ENCODE assay signal across 8 cellular contexts in genomic region chr9:137589441-137590122, GRCh38. TPM values are rescaled to one million over a fixed set of nuclear protein-coding genes. Genes with fewer than 3 reads are reported as not detected.
DNase-seq lines count a peak whose midpoint lies in the region; ATAC-seq lines count a peak whose summit lies in the region.

No MANE protein-coding gene starts in this region.

- peak overlapping the region in 2 of 3 donors; percentile 48 to 87 for H3K27ac Mint-ChIP-seq in CD4-positive, CD25-positive, alpha-beta regulatory T cell
- H3K27ac Mint-ChIP-seq in activated naive CD8-positive, alpha-beta T cell treated with anti-CD3 and anti-CD28 coated beads, Interleukin-2, amount 10 ng/mL, durations not matched to agents 7 days and 5 days = peak overlapping the region; percentile 76
- H3K27ac Mint-ChIP-seq in stimulated activated naive CD8-positive, alpha-beta T cell treated with anti-CD3 and anti-CD28 coated beads, Interleukin-15, Interleukin-2, amounts not matched to agents 100 ng/mL and 50 ng/mL, for 24 hours = peak overlapping the region; percentile 85

- H3K4me1 ChIP-seq in CD4-positive, CD25-positive, alpha-beta regulatory T cell (ENCODE audit: control insufficient read depth, insufficient read depth, low read length, poor library complexity, severe bottlenecking) = peaks cover 19% of the 10 kb centered on the region

- peak in 1 of 3 donors; percentile 39 for DNase-seq in CD4-positive, CD25-positive, alpha-beta regulatory T cell
- peak; percentile 60 for DNase-seq in activated naive CD8-positive, alpha-beta T cell treated with anti-CD3 and anti-CD28 coated beads, Interleukin-2, amount 10 ng/mL, durations not matched to agents 7 days and 5 days
- DNase-seq in iris pigment epithelial cell (ENCODE audit: low read depth) = peak; percentile 42
- no peak for DNase-seq in dedifferentiated amniotic fluid mesenchymal stem cell (ENCODE audit: extremely low spot score)
- no peak for DNase-seq in NCI-H526 treated with DMSO at 0.1 percent for 48 hours (lab: John Stamatoyannopoulos, UW)

- H3K4me3 Mint-ChIP-seq in CD4-positive, CD25-positive, alpha-beta regulatory T cell = peak overlapping the region; percentile 86 to 93 (median 92)
- peak overlapping the region; percentile 88 for H3K4me3 Mint-ChIP-seq in activated naive CD8-positive, alpha-beta T cell treated with anti-CD3 and anti-CD28 coated beads, Interleukin-2, amount 10 ng/mL, durations not matched to agents 7 days and 5 days
- peak overlapping the region; percentile 89 for H3K4me3 Mint-ChIP-seq in stimulated activated naive CD8-positive, alpha-beta T cell treated with anti-CD3 and anti-CD28 coated beads, Interleukin-15, Interleukin-2, amounts not matched to agents 100 ng/mL and 50 ng/mL, for 24 hours

- H3K27me3 Mint-ChIP-seq in CD4-positive, CD25-positive, alpha-beta regulatory T cell = no peaks in the 10 kb centered on the region
- no peaks in the 10 kb centered on the region for H3K27me3 Mint-ChIP-seq in activated naive CD8-positive, alpha-beta T cell treated with anti-CD3 and anti-CD28 coated beads, Interleukin-2, amount 10 ng/mL, durations not matched to agents 7 days and 5 days
- H3K27me3 Mint-ChIP-seq in stimulated activated naive CD8-positive, alpha-beta T cell treated with anti-CD3 and anti-CD28 coated beads, Interleukin-15, Interleukin-2, amounts not matched to agents 100 ng/mL and 50 ng/mL, for 24 hours = no peaks in the 10 kb centered on the region

- POLR2A ChIA-PET in activated naive CD8-positive, alpha-beta T cell treated with anti-CD3 and anti-CD28 coated beads, Interleukin-2, amount 10 ng/mL, durations not matched to agents 7 days and 5 days (lab: Charles Lee) = interaction anchor here (1.2 kb wide), 1 partner anchor 38 kb away, joined by 5 read pairs; the partner anchor contains the start of gene MRPL41

- H3K36me3 ChIP-seq in CD4-positive, CD25-positive, alpha-beta regulatory T cell (ENCODE audit: control insufficient read depth, insufficient read depth, low read length) = peaks cover 23% of the 10 kb centered on the region

- H3K4me3 ChIP-seq in CD4-positive, CD25-positive, alpha-beta regulatory T cell (ENCODE audit: low read depth, low read length) = no peak overlapping the region

- ATAC-seq in CD4-positive, CD25-positive, alpha-beta regulatory T cell (ENCODE audit: low read depth in 2 of 2) = no peak
- peak; percentile 6 for ATAC-seq in GM19438 (IDR thresholded peaks at IDR 0.05; ENCODE audit: low read depth, unreplicated experiment)
- peak; percentile 16 for ATAC-seq in HG03520 (IDR thresholded peaks at IDR 0.05; ENCODE audit: unreplicated experiment)
- ATAC-seq in activated naive CD8-positive, alpha-beta T cell treated with anti-CD3 and anti-CD28 coated beads, Interleukin-2, amount 10 ng/mL, durations not matched to agents 7 days and 5 days (ENCODE audit: low read depth) = peak; percentile 6

- no peaks in the 10 kb centered on the region for H3K27me3 ChIP-seq in CD4-positive, CD25-positive, alpha-beta regulatory T cell (ENCODE audit: control insufficient read depth, insufficient read depth, low read length)

- H3K27ac ChIP-seq in CD4-positive, CD25-positive, alpha-beta regulatory T cell (ENCODE audit: insufficient read depth, low read length, poor library complexity, severe bottlenecking) = no peak overlapping the region

- peaks cover 0 to 23% (median 5%) of the 10 kb centered on the region in 4 donors for H3K4me1 Mint-ChIP-seq in CD4-positive, CD25-positive, alpha-beta regulatory T cell
- peaks cover 11% of the 10 kb centered on the region for H3K4me1 Mint-ChIP-seq in activated naive CD8-positive, alpha-beta T cell treated with anti-CD3 and anti-CD28 coated beads, Interleukin-2, amount 10 ng/mL, durations not matched to agents 7 days and 5 days
- H3K4me1 Mint-ChIP-seq in stimulated activated naive CD8-positive, alpha-beta T cell treated with anti-CD3 and anti-CD28 coated beads, Interleukin-15, Interleukin-2, amounts not matched to agents 100 ng/mL and 50 ng/mL, for 24 hours (ENCODE audit: low read depth) = peaks cover 22% of the 10 kb centered on the region

- no peaks in the 10 kb centered on the region for H3K9me3 ChIP-seq in CD4-positive, CD25-positive, alpha-beta regulatory T cell (ENCODE audit: control insufficient read depth in 2 of 2, low read length in 2 of 2)

- no peaks in the 10 kb centered on the region for H3K9me3 Mint-ChIP-seq in CD4-positive, CD25-positive, alpha-beta regulatory T cell
- no peaks in the 10 kb centered on the region for H3K9me3 Mint-ChIP-seq in activated naive CD8-positive, alpha-beta T cell treated with anti-CD3 and anti-CD28 coated beads, Interleukin-2, amount 10 ng/mL, durations not matched to agents 7 days and 5 days
- no peaks in the 10 kb centered on the region for H3K9me3 Mint-ChIP-seq in stimulated activated naive CD8-positive, alpha-beta T cell treated with anti-CD3 and anti-CD28 coated beads, Interleukin-15, Interleukin-2, amounts not matched to agents 100 ng/mL and 50 ng/mL, for 24 hours

- peaks cover 12% of the 10 kb centered on the region for H3K36me3 Mint-ChIP-seq in CD4-positive, CD25-positive, alpha-beta regulatory T cell
- H3K36me3 Mint-ChIP-seq in activated naive CD8-positive, alpha-beta T cell treated with anti-CD3 and anti-CD28 coated beads, Interleukin-2, amount 10 ng/mL, durations not matched to agents 7 days and 5 days = peaks cover 8% of the 10 kb centered on the region
- peaks cover 31% of the 10 kb centered on the region for H3K36me3 Mint-ChIP-seq in stimulated activated naive CD8-positive, alpha-beta T cell treated with anti-CD3 and anti-CD28 coated beads, Interleukin-15, Interleukin-2, amounts not matched to agents 100 ng/mL and 50 ng/mL, for 24 hours (ENCODE audit: low read depth)

RNA-seq across cellular contexts. Expression of gene ZMYND19, which starts 0.7 kb away (rescaled TPM):
- total RNA-seq in CD4-positive, CD25-positive, alpha-beta regulatory T cell = 20.4 TPM
- polyA plus RNA-seq in CD4-positive, CD25-positive, alpha-beta regulatory T cell = 1 to 10 TPM; 4.4 to 6.3 (median 5.4) TPM
- 10 to 100 TPM; 31.3 to 33.0 TPM for total RNA-seq in activated naive CD8-positive, alpha-beta T cell treated with anti-CD3 and anti-CD28 coated beads, Interleukin-2, amount 10 ng/mL, durations not matched to agents 7 days and 5 days

RNA-seq across cellular contexts. Expression of gene DPH7, which starts 10.9 kb away (rescaled TPM):
- total RNA-seq in CD4-positive, CD25-positive, alpha-beta regulatory T cell = 57.0 TPM
- 10 to 100 TPM; 24.4 to 34.8 (median 28.3) TPM for polyA plus RNA-seq in CD4-positive, CD25-positive, alpha-beta regulatory T cell
- total RNA-seq in activated naive CD8-positive, alpha-beta T cell treated with anti-CD3 and anti-CD28 coated beads, Interleukin-2, amount 10 ng/mL, durations not matched to agents 7 days and 5 days = 10 to 100 TPM; 49.1 to 49.2 TPM

RNA-seq across cellular contexts. Expression of gene ARRDC1, which starts 15.9 kb away (rescaled TPM):
- 73.4 TPM for total RNA-seq in CD4-positive, CD25-positive, alpha-beta regulatory T cell
- polyA plus RNA-seq in CD4-positive, CD25-positive, alpha-beta regulatory T cell = 10 to 100 TPM; 45.5 to 54.0 (median 51.4) TPM
- total RNA-seq in activated naive CD8-positive, alpha-beta T cell treated with anti-CD3 and anti-CD28 coated beads, Interleukin-2, amount 10 ng/mL, durations not matched to agents 7 days and 5 days = 10 to 100 TPM; 62.8 to 64.6 TPM

RNA-seq across cellular contexts. Expression of gene EHMT1, which starts 29.2 kb away (rescaled TPM):
- total RNA-seq in CD4-positive, CD25-positive, alpha-beta regulatory T cell = 142 TPM
- 10 to 100 TPM; 17.9 to 20.3 (median 19.3) TPM for polyA plus RNA-seq in CD4-positive, CD25-positive, alpha-beta regulatory T cell
- 100 to 1,000 TPM; 111 to 118 TPM for total RNA-seq in activated naive CD8-positive, alpha-beta T cell treated with anti-CD3 and anti-CD28 coated beads, Interleukin-2, amount 10 ng/mL, durations not matched to agents 7 days and 5 days

RNA-seq across cellular contexts. Expression of gene MRPL41, which starts 37.9 kb away (rescaled TPM):
- total RNA-seq in CD4-positive, CD25-positive, alpha-beta regulatory T cell = 64.3 TPM
- polyA plus RNA-seq in CD4-positive, CD25-positive, alpha-beta regulatory T cell = 10 to 100 TPM; 38.1 to 61.1 (median 43.6) TPM
- 10 to 100 TPM; 58.8 to 64.4 TPM for total RNA-seq in activated naive CD8-positive, alpha-beta T cell treated with anti-CD3 and anti-CD28 coated beads, Interleukin-2, amount 10 ng/mL, durations not matched to agents 7 days and 5 days

Comparison
In these comparisons a context has a peak if more than half of its experiments do, and no peak if none do; other contexts are left out.
1. ATAC-seq: peak in GM19438 (single experiment), HG03520 (single experiment) and activated naive CD8-positive, alpha-beta T cell treated with anti-CD3 and anti-CD28 coated beads, Interleukin-2, amount 10 ng/mL, durations not matched to agents 7 days and 5 days (single experiment); none in CD4-positive, CD25-positive, alpha-beta regulatory T cell (0 of 2).
2. DNase-seq: peak in activated naive CD8-positive, alpha-beta T cell treated with anti-CD3 and anti-CD28 coated beads, Interleukin-2, amount 10 ng/mL, durations not matched to agents 7 days and 5 days (single experiment) and iris pigment epithelial cell (single experiment); none in dedifferentiated amniotic fluid mesenchymal stem cell (single experiment) and NCI-H526 treated with DMSO at 0.1 percent for 48 hours (single experiment).
3. Peak in every context shown above with its lines, with median percentiles within 50 percentile points of each other: H3K27ac Mint-ChIP-seq and H3K4me3 Mint-ChIP-seq.